In the genomic region with DNA sequence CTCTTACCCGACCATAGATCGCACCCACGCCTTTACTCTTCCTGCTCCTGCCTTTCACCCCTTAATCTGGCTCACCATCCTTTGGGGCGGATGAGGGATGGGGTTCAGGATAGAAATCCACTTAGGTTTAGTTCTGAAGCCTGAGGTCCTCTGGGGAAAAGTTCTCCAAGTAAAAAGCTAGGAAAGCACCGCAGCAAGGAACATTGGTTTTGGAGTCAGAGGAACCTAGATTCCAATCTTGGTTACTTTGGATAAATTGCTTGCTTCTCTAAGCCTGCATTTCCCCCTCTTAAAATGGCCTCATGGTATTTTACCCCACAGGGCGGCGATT, we compare ENCODE assay signal across 8 cellular contexts. TPM values are rescaled to one million over a fixed set of nuclear protein-coding genes. Genes with fewer than 3 reads are reported as not detected.
DNase-seq lines count a peak whose midpoint lies in the region; ATAC-seq and TF ChIP-seq lines count a peak whose summit lies in the region.

No MANE protein-coding gene starts in this region.

- peaks cover 34% of the 10 kb centered on the region for H3K27me3 Mint-ChIP-seq in activated T-cell treated with anti-CD3 and anti-CD28 coated beads, Interleukin-2, amount 50 U/mL, for 72 hours (ENCODE audit: low read depth)
- H3K27me3 Mint-ChIP-seq in activated naive CD8-positive, alpha-beta T cell treated with anti-CD3 and anti-CD28 coated beads, Interleukin-2, amount 10 ng/mL, durations not matched to agents 7 days and 5 days = peaks cover 71% of the 10 kb centered on the region

- peaks cover 0 to 3% of the 10 kb centered on the region in 2 donors for H3K36me3 Mint-ChIP-seq in activated T-cell treated with anti-CD3 and anti-CD28 coated beads, Interleukin-2, amount 50 U/mL, for 72 hours (ENCODE audit: insufficient read depth in 2 of 2)
- H3K36me3 Mint-ChIP-seq in activated naive CD8-positive, alpha-beta T cell treated with anti-CD3 and anti-CD28 coated beads, Interleukin-2, amount 10 ng/mL, durations not matched to agents 7 days and 5 days = no peaks in the 10 kb centered on the region

- H3K4me1 ChIP-seq in lower lobe of right lung (peaks cover 23% of the 10 kb centered on the region), thyroid gland (peaks cover 17 to 38% of the 10 kb centered on the region in 2 donors)

- H3K36me3 ChIP-seq in lower lobe of right lung = no peaks in the 10 kb centered on the region
- H3K36me3 ChIP-seq in thyroid gland = no peaks in the 10 kb centered on the region

- H3K27me3 ChIP-seq in lower lobe of right lung (ENCODE audit: low read depth) (no peaks in the 10 kb centered on the region), thyroid gland (no peaks in the 10 kb centered on the region)

- no peak overlapping the region for H3K27ac ChIP-seq in lower lobe of right lung
- H3K27ac ChIP-seq in thyroid gland = peak overlapping the region; percentile 47 to 92 (median 78)

- no peak overlapping the region for H3K27ac Mint-ChIP-seq in activated T-cell treated with anti-CD3 and anti-CD28 coated beads, Interleukin-2, amount 50 U/mL, for 72 hours
- H3K27ac Mint-ChIP-seq in activated naive CD8-positive, alpha-beta T cell treated with anti-CD3 and anti-CD28 coated beads, Interleukin-2, amount 10 ng/mL, durations not matched to agents 7 days and 5 days = no peak overlapping the region

- POLR2A ChIA-PET in activated naive CD8-positive, alpha-beta T cell treated with anti-CD3 and anti-CD28 coated beads, Interleukin-2, amount 10 ng/mL, durations not matched to agents 7 days and 5 days (lab: Charles Lee) = interaction anchor here (0.6 to 1.7 kb wide), 5 partner anchors 8 to 282 kb away, joined by 3 to 9 read pairs (median 3); a partner anchor contains a TSS

- intact Hi-C loops in lower lobe of right lung (cut with DNase I) (no loop called here), thyroid gland (cut with DNase I) (no loop called here)

- peak overlapping the region; percentile 82 for H3K4me3 ChIP-seq in lower lobe of right lung
- H3K4me3 ChIP-seq in thyroid gland (replicated peaks in 1 of 3) = no peak overlapping the region

- peak overlapping the region; percentile 90 to 92 for H3K4me3 Mint-ChIP-seq in activated T-cell treated with anti-CD3 and anti-CD28 coated beads, Interleukin-2, amount 50 U/mL, for 72 hours
- peak overlapping the region; percentile 93 for H3K4me3 Mint-ChIP-seq in activated naive CD8-positive, alpha-beta T cell treated with anti-CD3 and anti-CD28 coated beads, Interleukin-2, amount 10 ng/mL, durations not matched to agents 7 days and 5 days

- no peaks in the 10 kb centered on the region for H3K9me3 Mint-ChIP-seq in activated T-cell treated with anti-CD3 and anti-CD28 coated beads, Interleukin-2, amount 50 U/mL, for 72 hours
- H3K9me3 Mint-ChIP-seq in activated naive CD8-positive, alpha-beta T cell treated with anti-CD3 and anti-CD28 coated beads, Interleukin-2, amount 10 ng/mL, durations not matched to agents 7 days and 5 days = no peaks in the 10 kb centered on the region

- ATAC-seq in activated T-cell treated with anti-CD3 and anti-CD28 coated beads, Interleukin-2, amount 50 U/mL, for 72 hours (replicated peaks in 1 of 2) = peak in 1 of 2 donors; percentile 0
- ATAC-seq in activated naive CD8-positive, alpha-beta T cell treated with anti-CD3 and anti-CD28 coated beads, Interleukin-2, amount 10 ng/mL, durations not matched to agents 7 days and 5 days (ENCODE audit: low read depth) = no peak
- ATAC-seq in lower lobe of right lung = no peak
- ATAC-seq in GM18873 (IDR thresholded peaks at IDR 0.05; ENCODE audit: low FRiP score, unreplicated experiment) = no peak

- peaks cover 24% of the 10 kb centered on the region for H3K4me1 Mint-ChIP-seq in activated T-cell treated with anti-CD3 and anti-CD28 coated beads, Interleukin-2, amount 50 U/mL, for 72 hours (ENCODE audit: low read depth)
- H3K4me1 Mint-ChIP-seq in activated naive CD8-positive, alpha-beta T cell treated with anti-CD3 and anti-CD28 coated beads, Interleukin-2, amount 10 ng/mL, durations not matched to agents 7 days and 5 days = peaks cover 14% of the 10 kb centered on the region

- 60 to 63% methylated on average over 7 of the region's 7 CpGs for WGBS in thyroid gland, 2 donors

- H3K9me3 ChIP-seq in lower lobe of right lung (no peaks in the 10 kb centered on the region), thyroid gland (no peaks in the 10 kb centered on the region)

- peak in 1 of 2 donors; percentile 6 for DNase-seq in activated T-cell treated with anti-CD3 and anti-CD28 coated beads, Interleukin-2, amount 50 U/mL, for 72 hours
- DNase-seq in activated T-cell treated with anti-CD3 and anti-CD28 coated beads, Interleukin-2, amount 50 U/mL, for 1 hour = no peak
- DNase-seq in activated naive CD8-positive, alpha-beta T cell treated with anti-CD3 and anti-CD28 coated beads, Interleukin-2, amount 10 ng/mL, durations not matched to agents 7 days and 5 days = no peak
- DNase-seq in lower lobe of right lung (no peak), thyroid gland (no peak), NCI-H526 treated with DMSO at 0.1 percent for 48 hours (lab: John Stamatoyannopoulos, UW) (no peak), NCI-H146 treated with DMSO at 0.1 percent for 48 hours (lab: John Stamatoyannopoulos, UW; ENCODE audit: unreplicated experiment) (no peak)

- no peak for TF ChIP-seq POLR2A in thyroid gland (IDR thresholded peaks at IDR 0.05)

- TF ChIP-seq CTCF in lower lobe of right lung (IDR thresholded peaks at IDR 0.05) = no peak
- TF ChIP-seq CTCF in thyroid gland (IDR thresholded peaks at IDR 0.05) = no peak

RNA-seq across cellular contexts. Expression of a gene that starts 1.0 kb away (rescaled TPM):
- 1 to 10 TPM in 1 of 2 donors, under 1 TPM in 1; 0.51 to 1.0 TPM for total RNA-seq in activated T-cell treated with anti-CD3 and anti-CD28 coated beads, Interleukin-2, amount 50 U/mL, for 72 hours
- 1 to 10 TPM in 1 of 2 experiments, under 1 TPM in 1; 0.50 to 1.3 TPM for total RNA-seq in activated naive CD8-positive, alpha-beta T cell treated with anti-CD3 and anti-CD28 coated beads, Interleukin-2, amount 10 ng/mL, durations not matched to agents 7 days and 5 days
- total RNA-seq in lower lobe of right lung (34.5 TPM), thyroid gland (10 to 100 TPM; 69.3 to 75.7 (median 73.6) TPM)

RNA-seq across cellular contexts. Expression of a gene that starts 46.1 kb away (rescaled TPM):
- 10 to 100 TPM; 19.9 to 24.7 TPM for total RNA-seq in activated T-cell treated with anti-CD3 and anti-CD28 coated beads, Interleukin-2, amount 50 U/mL, for 72 hours
- total RNA-seq in activated naive CD8-positive, alpha-beta T cell treated with anti-CD3 and anti-CD28 coated beads, Interleukin-2, amount 10 ng/mL, durations not matched to agents 7 days and 5 days = 10 to 100 TPM; 44.2 to 45.1 TPM
- total RNA-seq in lower lobe of right lung (1.1 TPM), thyroid gland (under 1 TPM in 3 of 4 donors, not detected in 1; 0.10 to 0.27 (median 0.17) TPM)

Comparison
In these comparisons a context has a peak if more than half of its experiments do, and no peak if none do; other contexts are left out.
1. RNA of a gene that starts 1.0 kb away (total RNA-seq): 69.3 to 75.7 TPM in thyroid gland and 34.5 TPM in lower lobe of right lung (single experiment); 0.50 to 1.3 TPM in activated naive CD8-positive, alpha-beta T cell treated with anti-CD3 and anti-CD28 coated beads, Interleukin-2, amount 10 ng/mL, durations not matched to agents 7 days and 5 days and 0.51 to 1.0 TPM in activated T-cell treated with anti-CD3 and anti-CD28 coated beads, Interleukin-2, amount 50 U/mL, for 72 hours; every median in the first group is over 10 times any median in the second.